Comparison of ENCODE assay signal across 1 cellular context in the genomic region with DNA sequence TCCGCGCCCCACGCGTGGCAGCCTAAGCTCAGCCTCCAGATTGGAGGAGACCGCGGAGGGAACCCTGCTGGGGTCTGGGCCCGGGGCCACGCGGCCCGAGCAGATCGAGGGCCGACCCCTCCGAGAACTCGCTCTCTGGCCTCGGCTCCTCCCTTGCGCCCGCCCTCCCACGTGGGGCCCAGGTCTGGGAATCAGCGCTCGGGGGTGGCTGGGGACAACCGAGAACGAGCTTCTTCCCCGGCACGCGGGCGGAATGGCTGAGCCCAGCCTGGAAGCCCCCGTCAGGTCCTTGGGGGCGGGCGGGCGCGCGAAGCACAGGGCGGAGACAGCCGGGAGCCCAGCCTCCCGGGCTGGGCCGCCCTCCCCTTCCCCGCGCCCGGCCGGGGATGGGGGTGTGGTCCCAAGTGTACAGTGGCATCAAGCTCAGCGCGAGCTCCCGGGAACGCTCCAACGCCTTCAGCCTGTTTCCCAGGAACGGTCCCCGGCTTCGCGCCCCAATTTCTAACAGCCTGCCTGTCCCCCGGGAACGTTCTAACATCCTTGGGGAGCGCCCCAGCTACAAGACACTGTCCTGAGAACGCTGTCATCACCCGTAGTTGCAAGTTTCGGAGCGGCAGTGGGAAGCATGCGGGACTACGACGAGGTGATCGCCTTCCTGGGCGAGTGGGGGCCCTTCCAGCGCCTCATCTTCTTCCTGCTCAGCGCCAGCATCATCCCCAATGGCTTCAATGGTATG.
TF ChIP-seq lines count a peak whose summit lies in the region.

A gene (plus strand): TSS at position 403 of the 736 bp plus-strand sequence. CDS start 223 bp downstream, at position 626.

TF ChIP-seq in HEK293, 187 proteins besides CTCF, POLR2A, EP300 and RAD21 (continued from another document and continues in another):
- 0 out of 2 replicates have a peak, but pooled peaks have one; percentile 7 for TF ChIP-seq ZIC2 (tag by site-specific recombination; IDR thresholded peaks at IDR 0.05)
- TF ChIP-seq GLI4 (tag by site-specific recombination; IDR thresholded peaks at IDR 0.05): no peak
- peak; percentile 84 for TF ChIP-seq ZNF596 (tag by site-specific recombination; IDR thresholded peaks at IDR 0.05)
- TF ChIP-seq MZF1 (tag by site-specific recombination; IDR thresholded peaks at IDR 0.05; ENCODE audit: borderline replicate concordance): no peak
- TF ChIP-seq, protein P1, sequence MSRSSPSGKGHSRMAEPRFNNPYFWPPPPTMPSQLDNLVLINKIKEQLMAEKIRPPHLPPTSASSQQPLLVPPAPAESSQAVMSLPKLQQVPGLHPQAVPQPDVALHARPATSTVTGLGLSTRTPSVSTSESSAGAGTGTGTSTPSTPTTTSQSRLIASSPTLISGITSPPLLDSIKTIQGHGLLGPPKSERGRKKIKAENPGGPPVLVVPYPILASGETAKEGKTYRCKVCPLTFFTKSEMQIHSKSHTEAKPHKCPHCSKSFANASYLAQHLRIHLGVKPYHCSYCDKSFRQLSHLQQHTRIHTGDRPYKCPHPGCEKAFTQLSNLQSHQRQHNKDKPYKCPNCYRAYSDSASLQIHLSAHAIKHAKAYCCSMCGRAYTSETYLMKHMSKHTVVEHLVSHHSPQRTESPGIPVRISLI (tag by site-specific recombination; IDR thresholded peaks at IDR 0.05): no peak
- no peak for TF ChIP-seq ZNF211 (tag by site-specific recombination; IDR thresholded peaks at IDR 0.05; ENCODE audit: low read depth)
- peak; percentile 82 for TF ChIP-seq ZNF660 (tag by site-specific recombination; IDR thresholded peaks at IDR 0.05)
- TF ChIP-seq ZNF549 (tag by site-specific recombination; IDR thresholded peaks at IDR 0.05): no peak
- TF ChIP-seq, protein P2, sequence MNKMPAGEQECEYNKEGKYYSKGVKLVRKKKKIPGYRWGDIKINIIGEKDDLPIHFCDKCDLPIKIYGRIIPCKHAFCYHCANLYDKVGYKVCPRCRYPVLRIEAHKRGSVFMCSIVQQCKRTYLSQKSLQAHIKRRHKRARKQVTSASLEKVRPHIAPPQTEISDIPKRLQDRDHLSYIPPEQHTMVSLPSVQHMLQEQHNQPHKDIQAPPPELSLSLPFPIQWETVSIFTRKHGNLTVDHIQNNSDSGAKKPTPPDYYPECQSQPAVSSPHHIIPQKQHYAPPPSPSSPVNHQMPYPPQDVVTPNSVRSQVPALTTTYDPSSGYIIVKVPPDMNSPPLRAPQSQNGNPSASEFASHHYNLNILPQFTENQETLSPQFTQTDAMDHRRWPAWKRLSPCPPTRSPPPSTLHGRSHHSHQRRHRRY (tag by site-specific recombination; IDR thresholded peaks at IDR 0.05): no peak
- TF ChIP-seq, protein P3, sequence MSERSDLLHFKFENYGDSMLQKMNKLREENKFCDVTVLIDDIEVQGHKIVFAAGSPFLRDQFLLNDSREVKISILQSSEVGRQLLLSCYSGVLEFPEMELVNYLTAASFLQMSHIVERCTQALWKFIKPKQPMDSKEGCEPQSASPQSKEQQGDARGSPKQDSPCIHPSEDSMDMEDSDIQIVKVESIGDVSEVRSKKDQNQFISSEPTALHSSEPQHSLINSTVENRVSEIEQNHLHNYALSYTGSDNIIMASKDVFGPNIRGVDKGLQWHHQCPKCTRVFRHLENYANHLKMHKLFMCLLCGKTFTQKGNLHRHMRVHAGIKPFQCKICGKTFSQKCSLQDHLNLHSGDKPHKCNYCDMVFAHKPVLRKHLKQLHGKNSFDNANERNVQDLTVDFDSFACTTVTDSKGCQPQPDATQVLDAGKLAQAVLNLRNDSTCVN (tag by site-specific recombination; optimal IDR thresholded peaks at IDR 0.05): peak; percentile 93
- TF ChIP-seq, protein P4, sequence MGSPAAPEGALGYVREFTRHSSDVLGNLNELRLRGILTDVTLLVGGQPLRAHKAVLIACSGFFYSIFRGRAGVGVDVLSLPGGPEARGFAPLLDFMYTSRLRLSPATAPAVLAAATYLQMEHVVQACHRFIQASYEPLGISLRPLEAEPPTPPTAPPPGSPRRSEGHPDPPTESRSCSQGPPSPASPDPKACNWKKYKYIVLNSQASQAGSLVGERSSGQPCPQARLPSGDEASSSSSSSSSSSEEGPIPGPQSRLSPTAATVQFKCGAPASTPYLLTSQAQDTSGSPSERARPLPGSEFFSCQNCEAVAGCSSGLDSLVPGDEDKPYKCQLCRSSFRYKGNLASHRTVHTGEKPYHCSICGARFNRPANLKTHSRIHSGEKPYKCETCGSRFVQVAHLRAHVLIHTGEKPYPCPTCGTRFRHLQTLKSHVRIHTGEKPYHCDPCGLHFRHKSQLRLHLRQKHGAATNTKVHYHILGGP (tag by site-specific recombination; IDR thresholded peaks at IDR 0.05): no peak
- TF ChIP-seq, protein P5, sequence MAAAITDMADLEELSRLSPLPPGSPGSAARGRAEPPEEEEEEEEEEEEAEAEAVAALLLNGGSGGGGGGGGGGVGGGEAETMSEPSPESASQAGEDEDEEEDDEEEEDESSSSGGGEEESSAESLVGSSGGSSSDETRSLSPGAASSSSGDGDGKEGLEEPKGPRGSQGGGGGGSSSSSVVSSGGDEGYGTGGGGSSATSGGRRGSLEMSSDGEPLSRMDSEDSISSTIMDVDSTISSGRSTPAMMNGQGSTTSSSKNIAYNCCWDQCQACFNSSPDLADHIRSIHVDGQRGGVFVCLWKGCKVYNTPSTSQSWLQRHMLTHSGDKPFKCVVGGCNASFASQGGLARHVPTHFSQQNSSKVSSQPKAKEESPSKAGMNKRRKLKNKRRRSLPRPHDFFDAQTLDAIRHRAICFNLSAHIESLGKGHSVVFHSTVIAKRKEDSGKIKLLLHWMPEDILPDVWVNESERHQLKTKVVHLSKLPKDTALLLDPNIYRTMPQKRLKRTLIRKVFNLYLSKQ (tag by site-specific recombination; IDR thresholded peaks at IDR 0.05; ENCODE audit: borderline replicate concordance): no peak
- TF ChIP-seq, protein P6, sequence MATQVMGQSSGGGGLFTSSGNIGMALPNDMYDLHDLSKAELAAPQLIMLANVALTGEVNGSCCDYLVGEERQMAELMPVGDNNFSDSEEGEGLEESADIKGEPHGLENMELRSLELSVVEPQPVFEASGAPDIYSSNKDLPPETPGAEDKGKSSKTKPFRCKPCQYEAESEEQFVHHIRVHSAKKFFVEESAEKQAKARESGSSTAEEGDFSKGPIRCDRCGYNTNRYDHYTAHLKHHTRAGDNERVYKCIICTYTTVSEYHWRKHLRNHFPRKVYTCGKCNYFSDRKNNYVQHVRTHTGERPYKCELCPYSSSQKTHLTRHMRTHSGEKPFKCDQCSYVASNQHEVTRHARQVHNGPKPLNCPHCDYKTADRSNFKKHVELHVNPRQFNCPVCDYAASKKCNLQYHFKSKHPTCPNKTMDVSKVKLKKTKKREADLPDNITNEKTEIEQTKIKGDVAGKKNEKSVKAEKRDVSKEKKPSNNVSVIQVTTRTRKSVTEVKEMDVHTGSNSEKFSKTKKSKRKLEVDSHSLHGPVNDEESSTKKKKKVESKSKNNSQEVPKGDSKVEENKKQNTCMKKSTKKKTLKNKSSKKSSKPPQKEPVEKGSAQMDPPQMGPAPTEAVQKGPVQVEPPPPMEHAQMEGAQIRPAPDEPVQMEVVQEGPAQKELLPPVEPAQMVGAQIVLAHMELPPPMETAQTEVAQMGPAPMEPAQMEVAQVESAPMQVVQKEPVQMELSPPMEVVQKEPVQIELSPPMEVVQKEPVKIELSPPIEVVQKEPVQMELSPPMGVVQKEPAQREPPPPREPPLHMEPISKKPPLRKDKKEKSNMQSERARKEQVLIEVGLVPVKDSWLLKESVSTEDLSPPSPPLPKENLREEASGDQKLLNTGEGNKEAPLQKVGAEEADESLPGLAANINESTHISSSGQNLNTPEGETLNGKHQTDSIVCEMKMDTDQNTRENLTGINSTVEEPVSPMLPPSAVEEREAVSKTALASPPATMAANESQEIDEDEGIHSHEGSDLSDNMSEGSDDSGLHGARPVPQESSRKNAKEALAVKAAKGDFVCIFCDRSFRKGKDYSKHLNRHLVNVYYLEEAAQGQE (tag by site-specific recombination; IDR thresholded peaks at IDR 0.05): no peak
- TF ChIP-seq ZNF768 (tag by site-specific recombination; IDR thresholded peaks at IDR 0.05): no peak
- TF ChIP-seq, protein P7, sequence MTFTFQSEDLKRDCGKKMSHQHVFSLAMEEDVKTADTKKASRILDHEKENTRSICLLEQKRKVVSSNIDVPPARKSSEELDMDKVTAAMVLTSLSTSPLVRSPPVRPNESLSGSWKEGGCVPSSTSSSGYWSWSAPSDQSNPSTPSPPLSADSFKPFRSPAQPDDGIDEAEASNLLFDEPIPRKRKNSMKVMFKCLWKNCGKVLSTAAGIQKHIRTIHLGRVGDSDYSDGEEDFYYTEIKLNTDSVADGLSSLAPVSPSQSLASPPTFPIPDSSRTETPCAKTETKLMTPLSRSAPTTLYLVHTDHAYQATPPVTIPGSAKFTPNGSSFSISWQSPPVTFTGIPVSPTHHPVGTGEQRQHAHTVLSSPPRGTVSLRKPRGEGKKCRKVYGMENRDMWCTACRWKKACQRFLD (tag by site-specific recombination; IDR thresholded peaks at IDR 0.05): no peak
- TF ChIP-seq, protein P8, sequence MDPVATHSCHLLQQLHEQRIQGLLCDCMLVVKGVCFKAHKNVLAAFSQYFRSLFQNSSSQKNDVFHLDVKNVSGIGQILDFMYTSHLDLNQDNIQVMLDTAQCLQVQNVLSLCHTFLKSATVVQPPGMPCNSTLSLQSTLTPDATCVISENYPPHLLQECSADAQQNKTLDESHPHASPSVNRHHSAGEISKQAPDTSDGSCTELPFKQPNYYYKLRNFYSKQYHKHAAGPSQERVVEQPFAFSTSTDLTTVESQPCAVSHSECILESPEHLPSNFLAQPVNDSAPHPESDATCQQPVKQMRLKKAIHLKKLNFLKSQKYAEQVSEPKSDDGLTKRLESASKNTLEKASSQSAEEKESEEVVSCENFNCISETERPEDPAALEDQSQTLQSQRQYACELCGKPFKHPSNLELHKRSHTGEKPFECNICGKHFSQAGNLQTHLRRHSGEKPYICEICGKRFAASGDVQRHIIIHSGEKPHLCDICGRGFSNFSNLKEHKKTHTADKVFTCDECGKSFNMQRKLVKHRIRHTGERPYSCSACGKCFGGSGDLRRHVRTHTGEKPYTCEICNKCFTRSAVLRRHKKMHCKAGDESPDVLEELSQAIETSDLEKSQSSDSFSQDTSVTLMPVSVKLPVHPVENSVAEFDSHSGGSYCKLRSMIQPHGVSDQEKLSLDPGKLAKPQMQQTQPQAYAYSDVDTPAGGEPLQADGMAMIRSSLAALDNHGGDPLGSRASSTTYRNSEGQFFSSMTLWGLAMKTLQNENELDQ (tag by site-specific recombination; IDR thresholded peaks at IDR 0.05; ENCODE audit: low read depth): no peak
- TF ChIP-seq, protein P9, sequence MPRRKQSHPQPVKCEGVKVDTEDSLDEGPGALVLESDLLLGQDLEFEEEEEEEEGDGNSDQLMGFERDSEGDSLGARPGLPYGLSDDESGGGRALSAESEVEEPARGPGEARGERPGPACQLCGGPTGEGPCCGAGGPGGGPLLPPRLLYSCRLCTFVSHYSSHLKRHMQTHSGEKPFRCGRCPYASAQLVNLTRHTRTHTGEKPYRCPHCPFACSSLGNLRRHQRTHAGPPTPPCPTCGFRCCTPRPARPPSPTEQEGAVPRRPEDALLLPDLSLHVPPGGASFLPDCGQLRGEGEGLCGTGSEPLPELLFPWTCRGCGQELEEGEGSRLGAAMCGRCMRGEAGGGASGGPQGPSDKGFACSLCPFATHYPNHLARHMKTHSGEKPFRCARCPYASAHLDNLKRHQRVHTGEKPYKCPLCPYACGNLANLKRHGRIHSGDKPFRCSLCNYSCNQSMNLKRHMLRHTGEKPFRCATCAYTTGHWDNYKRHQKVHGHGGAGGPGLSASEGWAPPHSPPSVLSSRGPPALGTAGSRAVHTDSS (tag by site-specific recombination; IDR thresholded peaks at IDR 0.05): no peak
- no peak for TF ChIP-seq BCL11B (tag by site-specific recombination; IDR thresholded peaks at IDR 0.05; ENCODE audit: low read depth)
- no peak for TF ChIP-seq TRIM28 (IDR thresholded peaks at IDR 0.05; ENCODE audit: borderline replicate concordance, low read length)
- TF ChIP-seq ZNF416 (tag by site-specific recombination; IDR thresholded peaks at IDR 0.05): no peak
- TF ChIP-seq ZNF132 (tag by site-specific recombination; IDR thresholded peaks at IDR 0.05; ENCODE audit: borderline replicate concordance): no peak
- TF ChIP-seq ZNF670 (tag by site-specific recombination; IDR thresholded peaks at IDR 0.05; ENCODE audit: low read depth): no peak
- TF ChIP-seq ZNF354C (tag by site-specific recombination; IDR thresholded peaks at IDR 0.05; ENCODE audit: borderline replicate concordance, low read depth): no peak
- TF ChIP-seq GFI1B (tag by site-specific recombination; IDR thresholded peaks at IDR 0.05): peak; percentile 43; the same call in 1 of the 2 replicates
- no peak for TF ChIP-seq ZNF747 (tag by site-specific recombination; IDR thresholded peaks at IDR 0.05)
- TF ChIP-seq, protein P10, sequence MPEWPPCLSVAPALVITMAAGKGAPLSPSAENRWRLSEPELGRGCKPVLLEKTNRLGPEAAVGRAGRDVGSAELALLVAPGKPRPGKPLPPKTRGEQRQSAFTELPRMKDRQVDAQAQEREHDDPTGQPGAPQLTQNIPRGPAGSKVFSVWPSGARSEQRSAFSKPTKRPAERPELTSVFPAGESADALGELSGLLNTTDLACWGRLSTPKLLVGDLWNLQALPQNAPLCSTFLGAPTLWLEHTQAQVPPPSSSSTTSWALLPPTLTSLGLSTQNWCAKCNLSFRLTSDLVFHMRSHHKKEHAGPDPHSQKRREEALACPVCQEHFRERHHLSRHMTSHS (tag by site-specific recombination; IDR thresholded peaks at IDR 0.05): no peak
- TF ChIP-seq ZSCAN23 (tag by site-specific recombination; IDR thresholded peaks at IDR 0.05): no peak
- TF ChIP-seq, protein P11, sequence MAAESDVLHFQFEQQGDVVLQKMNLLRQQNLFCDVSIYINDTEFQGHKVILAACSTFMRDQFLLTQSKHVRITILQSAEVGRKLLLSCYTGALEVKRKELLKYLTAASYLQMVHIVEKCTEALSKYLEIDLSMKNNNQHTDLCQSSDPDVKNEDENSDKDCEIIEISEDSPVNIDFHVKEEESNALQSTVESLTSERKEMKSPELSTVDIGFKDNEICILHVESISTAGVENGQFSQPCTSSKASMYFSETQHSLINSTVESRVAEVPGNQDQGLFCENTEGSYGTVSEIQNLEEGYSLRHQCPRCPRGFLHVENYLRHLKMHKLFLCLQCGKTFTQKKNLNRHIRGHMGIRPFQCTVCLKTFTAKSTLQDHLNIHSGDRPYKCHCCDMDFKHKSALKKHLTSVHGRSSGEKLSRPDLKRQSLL (tag by site-specific recombination; IDR thresholded peaks at IDR 0.05): peak; percentile 39; the same call in 1 of the 2 replicates
- no peak for TF ChIP-seq ZNF658 (tag by site-specific recombination; IDR thresholded peaks at IDR 0.05)
- TF ChIP-seq WT1 (tag by site-specific recombination; IDR thresholded peaks at IDR 0.05): no peak
- TF ChIP-seq, protein P12, sequence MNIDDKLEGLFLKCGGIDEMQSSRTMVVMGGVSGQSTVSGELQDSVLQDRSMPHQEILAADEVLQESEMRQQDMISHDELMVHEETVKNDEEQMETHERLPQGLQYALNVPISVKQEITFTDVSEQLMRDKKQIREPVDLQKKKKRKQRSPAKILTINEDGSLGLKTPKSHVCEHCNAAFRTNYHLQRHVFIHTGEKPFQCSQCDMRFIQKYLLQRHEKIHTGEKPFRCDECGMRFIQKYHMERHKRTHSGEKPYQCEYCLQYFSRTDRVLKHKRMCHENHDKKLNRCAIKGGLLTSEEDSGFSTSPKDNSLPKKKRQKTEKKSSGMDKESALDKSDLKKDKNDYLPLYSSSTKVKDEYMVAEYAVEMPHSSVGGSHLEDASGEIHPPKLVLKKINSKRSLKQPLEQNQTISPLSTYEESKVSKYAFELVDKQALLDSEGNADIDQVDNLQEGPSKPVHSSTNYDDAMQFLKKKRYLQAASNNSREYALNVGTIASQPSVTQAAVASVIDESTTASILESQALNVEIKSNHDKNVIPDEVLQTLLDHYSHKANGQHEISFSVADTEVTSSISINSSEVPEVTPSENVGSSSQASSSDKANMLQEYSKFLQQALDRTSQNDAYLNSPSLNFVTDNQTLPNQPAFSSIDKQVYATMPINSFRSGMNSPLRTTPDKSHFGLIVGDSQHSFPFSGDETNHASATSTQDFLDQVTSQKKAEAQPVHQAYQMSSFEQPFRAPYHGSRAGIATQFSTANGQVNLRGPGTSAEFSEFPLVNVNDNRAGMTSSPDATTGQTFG (tag by site-specific recombination; IDR thresholded peaks at IDR 0.05; ENCODE audit: borderline replicate concordance): no peak
- TF ChIP-seq ZNF48 (tag by site-specific recombination; IDR thresholded peaks at IDR 0.05): no peak
